ENCODE assay signal across 20 cellular contexts in the genomic region with DNA sequence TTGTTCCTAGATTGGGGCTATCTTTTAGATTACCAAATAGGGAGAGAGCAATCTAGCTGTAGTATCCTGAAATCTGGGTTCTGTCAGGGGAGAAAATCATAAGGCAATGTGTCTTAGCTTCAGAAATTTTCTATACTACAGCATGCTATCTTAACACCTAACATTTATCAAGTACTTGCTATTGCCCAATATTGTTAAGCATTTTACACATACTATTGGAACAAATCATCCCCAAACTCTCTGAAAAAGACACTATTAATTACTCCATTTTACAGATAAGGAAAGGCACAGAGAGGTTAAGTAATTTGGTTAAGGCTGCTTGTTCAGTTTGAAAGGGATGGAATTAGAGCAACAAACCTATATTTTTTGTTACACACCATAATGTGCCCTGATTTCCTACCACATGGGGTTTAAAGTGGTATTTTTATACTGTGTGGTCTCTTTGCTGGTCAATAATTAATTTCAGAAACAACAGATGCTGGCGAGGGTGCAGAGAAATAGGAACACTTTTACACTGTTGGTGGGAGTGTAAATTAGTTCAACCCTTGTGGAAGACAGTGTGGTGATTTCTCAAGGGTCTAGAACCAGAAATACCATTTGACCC. TPM values are rescaled to one million over a fixed set of nuclear protein-coding genes. Genes with fewer than 3 reads are reported as not detected.
DNase-seq lines count a peak whose midpoint lies in the region; ATAC-seq and TF ChIP-seq lines count a peak whose summit lies in the region.
"Had no signal": no experiment of that assay in that cellular context is flagged by ENCODE, and none has a peak within 500 bp of the region (broad histone marks: within the 10 kb centered on the region; RNA-seq: fewer than 3 reads in every experiment).

No MANE protein-coding gene starts in this region.

- DNase-seq in IMR-90 (no peak), testis (no peak), NAMALWA (ENCODE audit: low spot score) (no peak), WERI-Rb-1 (no peak)
- DNase-seq: ACHN, KBM-7, MV-4-11, NCI-H1417, NCI-H187, NCI-H2107, NCI-H510A, NCI-H82, OCI-M1, SHP77 treated with DMSO at 0.1 percent for 48 hours, SK-N-SH, T-cell had no signal

- peaks cover 5% of the 10 kb centered on the region for H3K9me1 ChIP-seq in IMR-90 (ENCODE audit: insufficient read depth, low read length)

- no TSS peak for BruUV-seq in IMR-90 (replicated peaks; lab: Mats Ljungman, UMichigan)

- no CpG with 5 or more reads among the region's 1 CpG for WGBS in IMR-90 (ENCODE audit: extremely low coverage in 2 of 2, insufficient read length in 1 of 2), 2 experiments
- 89 to 93% methylated on average over 1 of the region's 1 CpG for WGBS in testis, 2 donors

- no peak overlapping the region for H3K56ac ChIP-seq in IMR-90 (ENCODE audit: extremely low read depth, insufficient read depth, low read length)

- H3K4me3 ChIP-seq in IMR-90 (ENCODE audit: insufficient read depth, low read depth, low read length) (no peak overlapping the region), testis (no peak overlapping the region), WERI-Rb-1 (ENCODE audit: low read depth, low read length) (no peak overlapping the region)

- H4K91ac ChIP-seq in IMR-90 (ENCODE audit: insufficient read depth, low read depth, low read length), result no peak overlapping the region

- CTCF ChIA-PET in IMR-90 (lab: Yijun Ruan, JAX), result no interaction called here

- TF ChIP-seq CTCF in IMR-90 (conservative IDR thresholded peaks at IDR 0.05; ENCODE audit: low read depth, low read length) (no peak), testis (IDR thresholded peaks at IDR 0.05) (no peak), WERI-Rb-1 (IDR thresholded peaks at IDR 0.05; ENCODE audit: low read depth, low read length) (no peak)

- H2AK9ac ChIP-seq in IMR-90 (replicated peaks; ENCODE audit: low read depth, low read length, poor library complexity), result no peak overlapping the region

- H3K18ac ChIP-seq in IMR-90 (ENCODE audit: low read depth, low read length), result no peak overlapping the region

- no peak overlapping the region for H3K14ac ChIP-seq in IMR-90 (replicated peaks; ENCODE audit: low read depth, low read length)

- no peak overlapping the region for H2BK15ac ChIP-seq in IMR-90 (ENCODE audit: low read depth, low read length)

- intact Hi-C loops in IMR-90 (cut with micrococcal nuclease) (no loop called here), testis (cut with DNase I; ENCODE audit: low total_unique reads) (no loop called here)

- no peak overlapping the region for H4K5ac ChIP-seq in IMR-90 (ENCODE audit: low read depth, low read length)

- H3K4me1 ChIP-seq in IMR-90 (ENCODE audit: control insufficient read depth, insufficient read depth, low read length) (no peaks in the 10 kb centered on the region; the same call in 1 of the 2 replicates), testis (no peaks in the 10 kb centered on the region)

- no peak overlapping the region for H3K23ac ChIP-seq in IMR-90 (ENCODE audit: low read depth, low read length)

- no peak overlapping the region for H3K4me2 ChIP-seq in IMR-90 (ENCODE audit: low read depth, low read length)
- H3K4me2 ChIP-seq: SK-N-SH had no signal

- no peak overlapping the region for H2BK120ac ChIP-seq in IMR-90 (ENCODE audit: low read depth, low read length)

- no peak for TF ChIP-seq RAD21 in IMR-90 (IDR thresholded peaks at IDR 0.05; ENCODE audit: low read length)

- H2AK5ac ChIP-seq in IMR-90 (ENCODE audit: low read depth, low read length), result no peak overlapping the region

- in situ Hi-C loops in IMR-90 (cut with MboI; ENCODE audit: low sequenced_read_pairs), result no loop called here

- ATAC-seq in GM19438 (IDR thresholded peaks at IDR 0.05; ENCODE audit: low read depth, unreplicated experiment) (peak; percentile 69), HG02759 (IDR thresholded peaks at IDR 0.05; ENCODE audit: unreplicated experiment) (peak; percentile 69), IMR-90 (ENCODE audit: low read depth) (no peak), GM18505 (IDR thresholded peaks at IDR 0.05; ENCODE audit: unreplicated experiment) (no peak)
- ATAC-seq: T-cell had no signal

- H2BK5ac ChIP-seq in IMR-90 (ENCODE audit: low read depth, low read length, poor library complexity, severe bottlenecking), result peak overlapping the region; percentile 19

- H2AFZ ChIP-seq in IMR-90 (replicated peaks; ENCODE audit: low read length, poor library complexity), result no peak overlapping the region

- no peak overlapping the region; a peak in 1 of 4 replicates for H4K8ac ChIP-seq in IMR-90 (ENCODE audit: low read depth in 2 of 2, low read length in 2 of 2)

- TF ChIP-seq POLR2A in IMR-90 (IDR thresholded peaks at IDR 0.05; ENCODE audit: low read depth, low read length) (no peak), testis (IDR thresholded peaks at IDR 0.05) (no peak), GM18505 (IDR thresholded peaks at IDR 0.05; ENCODE audit: borderline replicate concordance, extremely low read depth, insufficient read depth, insufficient read length) (no peak)

- peaks cover 4 to 9% of the 10 kb centered on the region in 2 experiments; a peak in 2 of 4 replicates for H3K79me1 ChIP-seq in IMR-90 (ENCODE audit: low read depth in 1 of 2, low read length in 2 of 2)

- H4K20me1 ChIP-seq in IMR-90 (ENCODE audit: insufficient read depth, low read length), result no peaks in the 10 kb centered on the region

- no peaks in the 10 kb centered on the region for H3K27me3 ChIP-seq in IMR-90 (ENCODE audit: control insufficient read depth, insufficient read depth, low read length)
- no peaks in the 10 kb centered on the region for H3K27me3 ChIP-seq in testis
- H3K27me3 ChIP-seq in WERI-Rb-1 (ENCODE audit: insufficient read depth, low read depth, severe bottlenecking), result no peaks in the 10 kb centered on the region

- H2BK20ac ChIP-seq in IMR-90 (ENCODE audit: low read depth, low read length), result no peak overlapping the region

- POLR2A ChIA-PET in IMR-90 (lab: Charles Lee; ENCODE audit: unreplicated experiment), result no interaction called here

- no peak overlapping the region for H3K4ac ChIP-seq in IMR-90 (ENCODE audit: low read depth, low read length)

- H3K9me3 ChIP-seq in IMR-90 (ENCODE audit: control insufficient read depth, insufficient read depth, low read length), result 0 out of 2 replicates have a peak, but pooled peaks cover 2% of the 10 kb centered on the region
- no peaks in the 10 kb centered on the region for H3K9me3 ChIP-seq in testis
- H3K9me3 ChIP-seq in WERI-Rb-1 (ENCODE audit: severe bottlenecking), result no peaks in the 10 kb centered on the region
- H3K9me3 ChIP-seq: SK-N-SH had no signal

- dilution Hi-C loops in IMR-90 (cut with HindIII; ENCODE audit: low sequenced_read_pairs, unreplicated experiment), result no loop called here

- H3K27ac ChIP-seq in IMR-90 (ENCODE audit: insufficient read depth, low read length) (no peak overlapping the region), testis (no peak overlapping the region), WERI-Rb-1 (no peak overlapping the region)
- H3K27ac ChIP-seq: C4-2B had no signal

- H3K9ac ChIP-seq in IMR-90 (ENCODE audit: low read depth, low read length), result no peak overlapping the region
- H3K9ac ChIP-seq: SK-N-SH had no signal

- peaks cover 13% of the 10 kb centered on the region; the same call in 1 of the 2 replicates for H3K36me3 ChIP-seq in IMR-90 (ENCODE audit: control insufficient read depth, insufficient read depth, low read length)
- no peaks in the 10 kb centered on the region for H3K36me3 ChIP-seq in testis (ENCODE audit: low read depth, missing control alignments)
- no peaks in the 10 kb centered on the region for H3K36me3 ChIP-seq in WERI-Rb-1

TF ChIP-seq in IMR-90, 13 proteins besides CTCF, POLR2A, EP300 and RAD21:
- TF ChIP-seq CEBPB (IDR thresholded peaks at IDR 0.05; ENCODE audit: low read depth, low read length) (peak; percentile 44; the same call in 1 of the 2 replicates), BHLHE40 (IDR thresholded peaks at IDR 0.05; ENCODE audit: low read depth, low read length) (no peak)

RNA-seq across cellular contexts. Expression of gene RIC1, which starts 57.2 kb away (rescaled TPM):
- total RNA-seq in IMR-90 (2012; rRNA removed), result 68.6 and 76.9 TPM in 2 replicates
- polyA plus RNA-seq in IMR-90 (2012; rRNA removed), result 25.5 and 28.8 TPM in 2 replicates
- 8.9 and 9.9 TPM in 2 replicates for polyA plus RNA-seq in IMR-90 (2012; cell fraction: cytosol; rRNA removed)
- 18.0 and 107 TPM in 2 replicates for polyA plus RNA-seq in IMR-90 (2012; cell fraction: nucleus; rRNA removed; ENCODE audit: low replicate concordance)
- 10 to 100 TPM; 44.0 to 45.5 TPM for total RNA-seq in testis
- 25.6 TPM for polyA plus RNA-seq in testis (ENCODE audit: insufficient read depth, low read depth, low replicate concordance)

Comparison
In these comparisons a context has a peak if more than half of its experiments do, and no peak if none do; other contexts are left out.
1. ATAC-seq: peak in GM19438 (single experiment) and HG02759 (single experiment); none in IMR-90 (single experiment) and GM18505 (single experiment).